In the genomic region with DNA sequence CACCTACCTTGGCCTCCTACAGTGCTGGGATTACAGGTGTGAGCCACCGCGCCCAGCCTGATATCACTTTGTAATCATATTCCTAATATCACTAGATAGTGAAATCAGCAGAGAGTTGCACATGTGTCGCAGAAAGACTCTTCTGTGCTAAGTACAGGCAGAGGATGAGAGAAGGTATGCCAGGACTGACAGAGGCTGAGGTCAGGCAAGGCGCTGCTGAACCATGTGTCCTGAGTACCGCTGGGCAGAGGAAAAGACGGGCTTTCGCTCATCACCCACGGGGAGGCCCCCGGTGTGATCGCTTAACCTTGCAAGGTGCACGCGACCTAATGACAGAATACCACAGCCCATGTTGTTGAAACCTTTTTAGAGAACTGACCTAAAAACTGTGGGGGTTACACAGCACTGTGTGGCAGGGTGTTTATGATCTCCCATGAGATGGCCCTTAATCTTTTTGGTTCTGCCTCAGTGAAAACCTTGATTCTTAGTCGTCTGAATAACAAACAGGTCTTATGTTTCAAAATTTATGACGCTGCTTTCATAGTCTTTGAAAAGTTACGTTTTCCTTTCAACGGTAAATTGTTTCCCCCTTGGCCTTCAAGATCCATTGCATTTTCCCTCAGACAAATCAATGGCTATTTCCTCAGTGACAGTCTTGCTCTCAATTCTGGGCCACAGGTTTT, we compare ENCODE assay signal across 30 cellular contexts. TPM values are rescaled to one million over a fixed set of nuclear protein-coding genes. Genes with fewer than 3 reads are reported as not detected.
"Had no signal": no experiment of that assay in that cellular context is flagged by ENCODE, and none has a peak within 500 bp of the region (broad histone marks: within the 10 kb centered on the region; RNA-seq: fewer than 3 reads in every experiment).

No MANE protein-coding gene starts in this region.

- H3K27ac ChIP-seq: dorsolateral prefrontal cortex, epithelial cell of prostate, gastrocnemius medialis, hepatocyte, neural progenitor cell, pancreas, right lobe of liver, testis, tibial artery, upper lobe of left lung had no signal

- H3K4me1 ChIP-seq: gastrocnemius medialis, pancreas, right lobe of liver, testis, tibial artery, upper lobe of left lung had no signal

- H3K4me1 Mint-ChIP-seq: memory B cell had no signal

- DNase-seq: caudate nucleus; cerebellar nuclear complex; dorsolateral prefrontal cortex; effector CD4-positive, alpha-beta T cell; foreskin fibroblast; gastrocnemius medialis; left colon; nucleus accumbens; pancreas; retina; right lobe of liver; small intestine; stimulated activated CD4-positive, alpha-beta T cell treated with anti-CD3 and anti-CD28 coated beads, Interleukin-15, amount 100 ng/mL, for 24 hours; stimulated activated CD4-positive, alpha-beta T cell treated with anti-CD3 and anti-CD28 coated beads, Interleukin-2, amount 100 ng/mL, for 48 hours; stimulated activated naive CD8-positive, alpha-beta T cell treated with anti-CD3 and anti-CD28 coated beads, Interleukin-15, Interleukin-2, amounts not matched to agents 100 U/mL and 50 U/mL, for 24 hours; substantia nigra; testis; tibial artery; upper lobe of left lung had no signal

- H2AFZ ChIP-seq: hepatocyte, neural progenitor cell had no signal

- H3K27ac Mint-ChIP-seq: memory B cell, nephron, neural progenitor cell had no signal

- H3K4me3 ChIP-seq: dorsolateral prefrontal cortex, gastrocnemius medialis, hepatocyte, lung, neural progenitor cell, pancreas, right lobe of liver, testis, tibial artery, upper lobe of left lung had no signal

- H3K4me3 Mint-ChIP-seq: memory B cell, nephron, neural progenitor cell had no signal

- H3K27me3 ChIP-seq: neural progenitor cell, pancreas, right lobe of liver, testis, upper lobe of left lung had no signal

- H3K36me3 ChIP-seq: gastrocnemius medialis, neural progenitor cell, pancreas, right lobe of liver, tibial artery, upper lobe of left lung had no signal

- H3K9ac ChIP-seq: neural progenitor cell had no signal

- H3K4me2 ChIP-seq: hepatocyte, neural progenitor cell had no signal

- ATAC-seq: esophagus mucosa; gastrocnemius medialis; left colon; pancreas; right lobe of liver; stimulated activated naive CD8-positive, alpha-beta T cell treated with anti-CD3 and anti-CD28 coated beads, Interleukin-15, Interleukin-2, amounts not matched to agents 100 U/mL and 50 U/mL, for 24 hours had no signal

- FAIRE-seq: pancreas, small intestine, urothelium cell line had no signal

- H3K36me3 Mint-ChIP-seq: neural progenitor cell had no signal

- H3K9me3 Mint-ChIP-seq: memory B cell, nephron, neural progenitor cell had no signal

- H3K9me3 ChIP-seq: gastrocnemius medialis, pancreas, right lobe of liver, testis, tibial artery, upper lobe of left lung had no signal

- H3K79me2 ChIP-seq: hepatocyte had no signal

RNA-seq across cellular contexts. Expression of gene GJA3, which starts 12.2 kb away (rescaled TPM):
- total RNA-seq: gastrocnemius medialis, left colon, posterior vena cava had no signal

RNA-seq across cellular contexts. Expression of gene GJB2, which starts 44.1 kb away (rescaled TPM):
- total RNA-seq: glomerular endothelial cell, pulmonary artery endothelial cell had no signal
